16 cellular contexts compared by ENCODE assay signal in genomic region chr2:205771063-205771462, GRCh38.
A peak's percentile ranks its signal among the peaks of the same experiment; 100 is the strongest.
DNase-seq lines count a peak whose midpoint lies in the region; ATAC-seq and TF ChIP-seq lines count a peak whose summit lies in the region.
"Had no signal": no experiment of that assay in that cellular context is flagged by ENCODE, and none has a peak within 500 bp of the region (broad histone marks: within the 10 kb centered on the region; RNA-seq: fewer than 3 reads in every experiment).

No MANE protein-coding gene starts in this region.

- no peaks in the 10 kb centered on the region for H4K20me1 ChIP-seq in fibroblast of lung (ENCODE audit: control insufficient read depth, extremely low read depth, insufficient read depth, low read length)

- ATAC-seq in HG03521 (IDR thresholded peaks at IDR 0.05; ENCODE audit: unreplicated experiment), result no peak
- ATAC-seq: activated T-helper 17 cell treated with anti-CD3 and anti-CD28 coated beads, Interleukin-2, amount 50 U/mL, for 72 hours; right cardiac atrium had no signal

- peaks cover 7% of the 10 kb centered on the region for H3K4me1 ChIP-seq in fibroblast of lung (ENCODE audit: control insufficient read depth, extremely low read depth, insufficient read depth, low read length)
- peaks cover 99% of the 10 kb centered on the region for H3K4me1 ChIP-seq in muscle layer of colon (ENCODE audit: insufficient read depth, low read length)
- H3K4me1 ChIP-seq in uterus, result peaks cover 0 to 7% of the 10 kb centered on the region in 2 donors

- no peaks in the 10 kb centered on the region for H3K9me3 ChIP-seq in fibroblast of lung (ENCODE audit: control insufficient read depth, insufficient read depth, low read depth, low read length)
- no peaks in the 10 kb centered on the region for H3K9me3 ChIP-seq in muscle layer of colon (ENCODE audit: low read length)
- no peaks in the 10 kb centered on the region for H3K9me3 ChIP-seq in uterus
- H3K9me3 ChIP-seq: BE2C, HAP-1 had no signal

- intact Hi-C loops in uterus (cut with DNase I; ENCODE audit: low total_unique reads), result no loop called here

- H3K79me2 ChIP-seq in fibroblast of lung (ENCODE audit: control insufficient read depth, insufficient read depth, low read length), result no peaks in the 10 kb centered on the region

- H3K4me2 ChIP-seq in fibroblast of lung (ENCODE audit: extremely low read depth, insufficient read depth, low read length), result peak overlapping the region; percentile 63
- H3K4me2 ChIP-seq: KMS-11 had no signal

- TF ChIP-seq CTCF in LNCaP clone FGC (IDR thresholded peaks at IDR 0.05; ENCODE audit: control insufficient read depth, extremely low read depth, insufficient read depth) (no peak), fibroblast of lung (conservative IDR thresholded peaks at IDR 0.05 in 1 of 2, IDR thresholded peaks at IDR 0.05 in 1 of 2; ENCODE audit: low read depth in 1 of 2, low read length in 2 of 2) (no peak), uterus (IDR thresholded peaks at IDR 0.05) (no peak)

- no peak overlapping the region for H2AFZ ChIP-seq in fibroblast of lung (ENCODE audit: low read length)

- no peaks in the 10 kb centered on the region for H3K36me3 ChIP-seq in fibroblast of lung (ENCODE audit: control insufficient read depth, insufficient read depth, low read length)
- H3K36me3 ChIP-seq in muscle layer of colon (ENCODE audit: insufficient read depth, low read length), result peaks cover 30% of the 10 kb centered on the region
- H3K36me3 ChIP-seq in uterus, result no peaks in the 10 kb centered on the region
- H3K36me3 ChIP-seq: BE2C, HAP-1 had no signal

- DNase-seq in LNCaP clone FGC (ENCODE audit: low read depth), result peak; percentile 21
- DNase-seq in fibroblast of lung (ENCODE audit: low read depth in 2 of 2), result peak; percentile 62 to 87
- no peak for DNase-seq in uterus
- no peak for DNase-seq in AML-193 (lab: John Stamatoyannopoulos, UW)
- no peak for DNase-seq in globus pallidus (ENCODE audit: low spot score)
- DNase-seq: activated CD4-positive, alpha-beta T cell treated with anti-CD3 and anti-CD28 coated beads for 1 hour; BE2C; OCI-M1; right cardiac atrium; stimulated activated naive CD4-positive, alpha-beta T cell treated with Interleukin-2 at 50 U/mL for 16 hours had no signal

- no peaks in the 10 kb centered on the region for H3K27me3 ChIP-seq in fibroblast of lung (ENCODE audit: control insufficient read depth, insufficient read depth, low read length)
- H3K27me3 ChIP-seq in muscle layer of colon (ENCODE audit: control insufficient read depth in 1 of 2, insufficient read depth in 2 of 2, low read length in 2 of 2), result no peaks in the 10 kb centered on the region
- no peaks in the 10 kb centered on the region for H3K27me3 ChIP-seq in uterus
- H3K27me3 ChIP-seq: BE2C had no signal

- no peak overlapping the region for H3K4me3 ChIP-seq in LNCaP clone FGC (ENCODE audit: low read depth, low read length)
- no peak overlapping the region for H3K4me3 ChIP-seq in fibroblast of lung (replicated peaks in 1 of 4; ENCODE audit: control extremely low read depth in 1 of 4, insufficient read depth in 1 of 4, low read depth in 3 of 4, low read length in 4 of 4)
- H3K4me3 ChIP-seq in muscle layer of colon (ENCODE audit: low read depth in 1 of 2, low read length in 2 of 2), result no peak overlapping the region
- H3K4me3 ChIP-seq in uterus, result no peak overlapping the region
- H3K4me3 ChIP-seq: HAP-1, SK-N-MC had no signal

- H3K9ac ChIP-seq in fibroblast of lung (ENCODE audit: insufficient read depth, low read length) (no peak overlapping the region), muscle layer of colon (ENCODE audit: low read length) (no peak overlapping the region)
- H3K9ac ChIP-seq: KMS-11 had no signal

- TF ChIP-seq POLR2A in uterus (IDR thresholded peaks at IDR 0.05), result no peak

- peak overlapping the region; percentile 12 for H3K27ac ChIP-seq in fibroblast of lung (ENCODE audit: insufficient read depth, low read length)
- H3K27ac ChIP-seq in muscle layer of colon (ENCODE audit: low read depth, low read length), result peak overlapping the region; percentile 89
- H3K27ac ChIP-seq in uterus, result peak overlapping the region; percentile 66 to 89
- H3K27ac ChIP-seq: KMS-11, SK-N-MC had no signal

Comparison
In these comparisons a context has a peak if more than half of its experiments do, and no peak if none do; other contexts are left out.
1. DNase-seq: peak in LNCaP clone FGC (single experiment) and fibroblast of lung (2 of 2); none in uterus (0 of 2), AML-193 (0 of 2) and globus pallidus (single experiment).
2. H3K27ac ChIP-seq: peak in every context shown above with its lines; median percentile 89 in muscle layer of colon; 78 in uterus; 12 in fibroblast of lung.